Comparison of ENCODE assay signal across 23 cellular contexts in the genomic region with DNA sequence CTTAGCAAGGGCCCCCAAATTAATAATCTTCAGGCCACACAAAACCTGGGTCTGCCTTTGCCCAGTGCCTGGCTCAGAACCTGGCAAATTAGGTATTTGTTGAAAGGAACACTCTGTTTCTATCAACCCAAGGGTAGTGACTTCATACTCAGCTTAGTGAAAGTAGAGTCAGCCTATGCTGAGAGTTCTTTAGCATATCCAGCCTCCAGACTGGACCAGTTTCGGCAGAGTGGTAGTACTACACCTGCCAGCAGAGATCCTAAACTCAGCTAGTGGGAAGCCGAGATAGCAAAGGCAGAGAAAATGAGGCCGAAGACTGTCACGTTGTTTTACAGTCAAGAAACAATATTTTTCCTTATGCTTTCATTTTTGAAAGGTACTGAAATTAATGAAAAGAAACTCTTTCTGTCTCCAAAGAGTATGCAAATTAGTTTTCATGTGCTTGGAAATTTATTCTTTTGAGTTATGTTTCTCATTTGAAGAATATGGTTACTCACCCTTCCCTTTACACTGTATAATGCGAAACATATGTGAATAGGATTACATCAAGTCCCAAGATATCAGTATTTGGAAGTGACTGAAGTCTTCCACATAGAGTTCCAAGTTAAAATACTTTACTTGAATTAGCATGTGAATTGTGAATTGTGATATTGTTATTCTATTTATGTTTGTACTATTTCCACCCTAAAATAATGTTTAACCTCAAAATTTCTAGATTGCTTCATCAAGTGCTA. TPM values are rescaled to one million over a fixed set of nuclear protein-coding genes. Genes with fewer than 3 reads are reported as not detected.
DNase-seq lines count a peak whose midpoint lies in the region; TF ChIP-seq lines count a peak whose summit lies in the region.
"Had no signal": no experiment of that assay in that cellular context is flagged by ENCODE, and none has a peak within 500 bp of the region (broad histone marks: within the 10 kb centered on the region; RNA-seq: fewer than 3 reads in every experiment).

No MANE protein-coding gene starts in this region.

- peak overlapping the region; percentile 67 for H2BK120ac ChIP-seq in mesenchymal stem cell (ENCODE audit: low read depth, low read length)

- no peaks in the 10 kb centered on the region for H3K27me3 Mint-ChIP-seq in brain

- TF ChIP-seq POLR2A in ovary (IDR thresholded peaks at IDR 0.05), result no peak

- H3K4me1 ChIP-seq in A673 (ENCODE audit: insufficient read depth, low read length, poor library complexity, severe bottlenecking) (no peaks in the 10 kb centered on the region), mesenchymal stem cell (ENCODE audit: control insufficient read depth, insufficient read depth, low read depth, low read length) (peaks cover 3% of the 10 kb centered on the region), ovary (ENCODE audit: insufficient read depth) (no peaks in the 10 kb centered on the region)

- DNase-seq in A673 (ENCODE audit: low spot score) (peak; percentile 15), HFF-Myc (ENCODE audit: extremely low read depth, low read depth) (peak; percentile 39), mesenchymal stem cell (no peak), MV-4-11 (lab: John Stamatoyannopoulos, UW) (no peak), NCI-H345 treated with DMSO at 0.1 percent for 48 hours (lab: John Stamatoyannopoulos, UW; ENCODE audit: unreplicated experiment) (no peak), ovary (no peak), G401 (ENCODE audit: low spot score) (no peak)
- DNase-seq: ACHN; activated CD4-positive, alpha-beta T cell treated with anti-CD3 and anti-CD28 coated beads for 1 hour; activated CD8-positive, alpha-beta memory T cell treated with anti-CD3 and anti-CD28 coated beads, Interleukin-2, amount 50 U/mL, for 48 hours; activated naive CD4-positive, alpha-beta T cell treated with Interleukin-2 at 50 U/mL for 16 hours; CD8-positive, alpha-beta memory T cell; effector CD8-positive, alpha-beta T cell; GOT3; left lung; NCI-H1436 treated with DMSO at 0.1 percent for 48 hours; NCI-H226; posterior cingulate gyrus; stimulated activated CD4-positive, alpha-beta T cell treated with anti-CD3 and anti-CD28 coated beads, Interleukin-12 subunit alpha, Interleukin-12 subunit beta, amount 100 ng/mL, for 4 hours; stimulated activated naive CD8-positive, alpha-beta T cell treated with anti-CD3 and anti-CD28 coated beads, Interleukin-15, Interleukin-2, amounts not matched to agents 100 U/mL and 50 U/mL, for 24 hours; T-helper 9 cell had no signal

- H3K4ac ChIP-seq in mesenchymal stem cell (ENCODE audit: low read depth in 1 of 2, low read length in 2 of 2), result no peak overlapping the region

- H3K4me2 ChIP-seq in mesenchymal stem cell (ENCODE audit: low read length, poor library complexity, severe bottlenecking), result no peak overlapping the region

- no peak overlapping the region for H3K18ac ChIP-seq in mesenchymal stem cell (ENCODE audit: low read depth in 1 of 2, low read length in 2 of 2)

- CTCF ChIA-PET in A673 (lab: Charles Lee), result no interaction called here

- H2BK15ac ChIP-seq in mesenchymal stem cell (ENCODE audit: low read depth, poor library complexity, severe bottlenecking), result no peak overlapping the region

- TF ChIP-seq EP300 in ovary (IDR thresholded peaks at IDR 0.05), result no peak

- H3K79me1 ChIP-seq in mesenchymal stem cell (replicated peaks; ENCODE audit: low read length, poor library complexity, severe bottlenecking), result no peaks in the 10 kb centered on the region

- H3K9me3 ChIP-seq in A673 (ENCODE audit: low read depth, low read length, poor library complexity, severe bottlenecking) (no peaks in the 10 kb centered on the region), mesenchymal stem cell (ENCODE audit: control insufficient read depth, low read length) (no peaks in the 10 kb centered on the region), ovary (no peaks in the 10 kb centered on the region)
- H3K9me3 ChIP-seq: left lung had no signal

- H2BK5ac ChIP-seq in mesenchymal stem cell (ENCODE audit: low read depth, low read length, poor library complexity, severe bottlenecking), result no peak overlapping the region

- peak overlapping the region; percentile 84 for H2AK5ac ChIP-seq in mesenchymal stem cell (ENCODE audit: low read length, severe bottlenecking)

- WGBS in mesenchymal stem cell, result 97% methylated on average over 3 of the region's 5 CpGs
- 80 to 92% (median 91%) methylated on average over 5 of the region's 5 CpGs for WGBS in ovary, 3 donors

- peak overlapping the region in 3 of 5 experiments; percentile 33 to 50 (median 40) for H3K27ac Mint-ChIP-seq in brain
- H3K27ac Mint-ChIP-seq: CD8-positive, alpha-beta memory T cell had no signal

- H3K27me3 ChIP-seq in A673 (replicated peaks; ENCODE audit: insufficient read depth, low read depth, low read length, poor library complexity), result no peaks in the 10 kb centered on the region
- H3K27me3 ChIP-seq in mesenchymal stem cell (ENCODE audit: control insufficient read depth in 1 of 2, insufficient read depth in 1 of 2, low read length in 2 of 2), result no peaks in the 10 kb centered on the region
- no peaks in the 10 kb centered on the region for H3K27me3 ChIP-seq in ovary
- H3K27me3 ChIP-seq: foreskin keratinocyte, left lung had no signal

- POLR2A ChIA-PET in A673 (lab: Charles Lee; ENCODE audit: low non-redundant PET), result no interaction called here

- no peak for TF ChIP-seq CTCF in A673 (conservative IDR thresholded peaks at IDR 0.05; ENCODE audit: low read depth, low read length)
- no peak for TF ChIP-seq CTCF in HFF-Myc (IDR thresholded peaks at IDR 0.05; ENCODE audit: low read depth, low read length, missing control alignments)
- TF ChIP-seq CTCF in brain (conservative IDR thresholded peaks at IDR 0.05), result no peak
- TF ChIP-seq CTCF in ovary (IDR thresholded peaks at IDR 0.05), result no peak

- H2AFZ ChIP-seq in mesenchymal stem cell (ENCODE audit: low read depth, low read length), result no peak overlapping the region

- no peak overlapping the region for H3K27ac ChIP-seq in A673 (ENCODE audit: low read depth, low read length, poor library complexity, severe bottlenecking)
- H3K27ac ChIP-seq in mesenchymal stem cell (ENCODE audit: low read length, poor library complexity, severe bottlenecking), result no peak overlapping the region
- H3K27ac ChIP-seq in ovary, result no peak overlapping the region
- H3K27ac ChIP-seq: foreskin keratinocyte had no signal

- H3K9ac ChIP-seq in mesenchymal stem cell (ENCODE audit: low read length), result peak overlapping the region; percentile 82

- no peak overlapping the region for H3K23ac ChIP-seq in mesenchymal stem cell (ENCODE audit: low read length in 2 of 2)

- no peak overlapping the region for H4K8ac ChIP-seq in mesenchymal stem cell (ENCODE audit: low read length)

- in situ Hi-C loops in G401 (cut with HindIII; ENCODE audit: low sequenced_read_pairs), result no loop called here

- H3K14ac ChIP-seq in mesenchymal stem cell (ENCODE audit: low read length in 2 of 2), result peak overlapping the region in 1 of 2 experiments; percentile 22

- H3K4me3 ChIP-seq in A673 (ENCODE audit: low read depth, low read length, poor library complexity, severe bottlenecking) (no peak overlapping the region), HFF-Myc (replicated peaks; ENCODE audit: low read depth, low read length) (no peak overlapping the region), mesenchymal stem cell (ENCODE audit: insufficient read depth in 1 of 2, low read depth in 1 of 2, low read length in 2 of 2) (peak overlapping the region in 1 of 2 experiments; percentile 75), ovary (no peak overlapping the region)
- H3K4me3 ChIP-seq: left lung had no signal

- no peaks in the 10 kb centered on the region for H3K36me3 Mint-ChIP-seq in brain

- H3K36me3 ChIP-seq in A673 (ENCODE audit: insufficient read depth, low read length, poor library complexity, severe bottlenecking), result no peaks in the 10 kb centered on the region
- no peaks in the 10 kb centered on the region for H3K36me3 ChIP-seq in mesenchymal stem cell (ENCODE audit: control insufficient read depth in 1 of 2, insufficient read depth in 2 of 2, low read depth in 1 of 2, low read length in 2 of 2)
- no peaks in the 10 kb centered on the region for H3K36me3 ChIP-seq in ovary
- H3K36me3 ChIP-seq: left lung had no signal

- peak overlapping the region in 1 of 5 experiments; percentile 24 for H3K4me3 Mint-ChIP-seq in brain
- H3K4me3 Mint-ChIP-seq: CD8-positive, alpha-beta memory T cell had no signal

- peak overlapping the region in 1 of 2 experiments; percentile 71 for H2BK12ac ChIP-seq in mesenchymal stem cell (ENCODE audit: low read length in 2 of 2)

- BruUV-seq in A673 (replicated peaks; lab: Mats Ljungman, UMichigan), result no TSS peak

- no peaks in the 10 kb centered on the region for H3K4me1 Mint-ChIP-seq in brain
- H3K4me1 Mint-ChIP-seq: CD8-positive, alpha-beta memory T cell had no signal

- intact Hi-C loops in A673 (cut with micrococcal nuclease; ENCODE audit: unreplicated experiment), result no loop called here
- intact Hi-C loops in ovary (cut with DNase I), result no loop called here

- no peaks in the 10 kb centered on the region for H3K9me3 Mint-ChIP-seq in brain
- H3K9me3 Mint-ChIP-seq: CD8-positive, alpha-beta memory T cell had no signal

- H4K91ac ChIP-seq in mesenchymal stem cell (ENCODE audit: low read length), result no peak overlapping the region

RNA-seq across cellular contexts. Expression of a gene that starts 52.2 kb away (rescaled TPM):
- total RNA-seq in A673 (2021) (60.3 and 70.4 TPM in 2 replicates), ovary (10 to 100 TPM; 74.0 to 100.0 (median 85.1) TPM)
- polyA plus RNA-seq in brain (ENCODE audit: insufficient read depth, low read depth, low replicate concordance) (59.3 TPM), ovary (100 to 1,000 TPM in 1 of 2 donors, 10 to 100 TPM in 1; 63.7 to 129 TPM)
- 101 TPM for polyA plus RNA-seq in mesenchymal stem cell (2013, experiment 1 of 2)
- polyA plus RNA-seq in mesenchymal stem cell (2013, experiment 2 of 2), result 106 TPM
- total RNA-seq in G401 (2014; rRNA removed; shearing (Covaris generic)), result 43.7 and 80.8 TPM in 2 replicates

Comparison
In these comparisons a context has a peak if more than half of its experiments do, and no peak if none do; other contexts are left out.
1. DNase-seq: peak in A673 (single experiment) and HFF-Myc (single experiment); none in mesenchymal stem cell (single experiment), MV-4-11 (single experiment), NCI-H345 treated with DMSO at 0.1 percent for 48 hours (single experiment), ovary (0 of 5) and G401 (single experiment).